27 cellular contexts compared by ENCODE assay signal in the genomic region with DNA sequence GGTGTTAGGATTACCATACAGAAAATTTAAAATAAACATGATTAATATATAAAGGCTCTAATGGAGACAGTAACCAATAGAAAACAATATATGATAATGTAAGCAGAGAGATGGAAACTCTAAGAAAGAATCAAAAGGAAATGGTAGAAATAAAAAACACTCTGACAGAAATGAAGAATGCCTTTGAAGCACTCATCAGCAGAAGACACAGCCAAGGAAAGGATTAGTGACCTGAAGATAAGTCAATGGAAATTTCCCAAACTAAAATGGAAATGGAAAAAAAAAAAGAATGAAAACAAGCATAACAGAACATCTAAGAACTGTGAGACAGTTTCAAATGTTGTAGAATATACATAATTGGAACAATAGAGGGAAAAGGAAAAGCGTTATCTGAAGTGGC.
"Had no signal": no experiment of that assay in that cellular context is flagged by ENCODE, and none has a peak within 500 bp of the region (broad histone marks: within the 10 kb centered on the region; RNA-seq: fewer than 3 reads in every experiment).

No MANE protein-coding gene starts in this region.

- FAIRE-seq: urothelium cell line had no signal

- H3K36me3 ChIP-seq: stomach, suprapubic skin, thoracic aorta, thyroid gland, tibial artery, tibial nerve, transverse colon, upper lobe of left lung, upper lobe of right lung, uterus, vagina had no signal

- H3K27me3 ChIP-seq: stomach, suprapubic skin, testis, thyroid gland, tibial artery, tibial nerve, transverse colon, upper lobe of left lung, upper lobe of right lung, uterus, vagina had no signal

- DNase-seq: stimulated activated CD4-positive, alpha-beta T cell treated with anti-CD3 and anti-CD28 coated beads, Interleukin-2, amount 100 ng/mL, for 48 hours; stimulated activated CD4-positive, alpha-beta T cell treated with anti-CD3 and anti-CD28 coated beads, Interleukin-4, amount 100 ng/mL, for 1 hour; stimulated activated CD4-positive, alpha-beta T cell treated with anti-CD3 and anti-CD28 coated beads, Interleukin-4, amount 100 ng/mL, for 24 hours; stimulated activated CD4-positive, alpha-beta T cell treated with anti-CD3 and anti-CD28 coated beads, Interleukin-4, amount 100 ng/mL, for 4 hours; stimulated activated CD8-positive, alpha-beta memory T cell treated with anti-CD3 and anti-CD28 coated beads, Interleukin-4, amount 100 ng/mL, for 48 hours; stimulated activated naive B cell treated with anti-CD40 and anti-IgM and Interleukin-4, amounts not matched to agents 10 μg/mL and 1 μg/mL and 100 μg/mL, for 72 hours; stimulated activated naive CD4-positive, alpha-beta T cell; stimulated activated naive CD4-positive, alpha-beta T cell treated with Interleukin-2 at 50 U/mL for 16 hours; stimulated activated naive CD8-positive, alpha-beta T cell treated with anti-CD3 and anti-CD28 coated beads, Interleukin-15, amount 100 ng/mL, for 72 hours; stimulated activated naive CD8-positive, alpha-beta T cell treated with anti-CD3 and anti-CD28 coated beads, Interleukin-15, Interleukin-2, amounts not matched to agents 100 U/mL and 50 U/mL, for 24 hours; stomach; substantia nigra; testis; thyroid gland; tibial artery; transverse colon; trophoblast cell; upper lobe of left lung; upper lobe of right lung; uterus had no signal

- H3K9me3 ChIP-seq: testis, thyroid gland, transverse colon had no signal

- H3K4me1 ChIP-seq: stomach, suprapubic skin, testis, thyroid gland, tibial artery, tibial nerve, transverse colon, upper lobe of left lung, upper lobe of right lung, uterus, vagina had no signal

- H3K4me3 ChIP-seq: stomach, suprapubic skin, testis, thoracic aorta, thyroid gland, tibial artery, tibial nerve, transverse colon, upper lobe of left lung, upper lobe of right lung, uterus, vagina had no signal

- H3K27ac ChIP-seq: stomach, suprapubic skin, testis, thoracic aorta, thyroid gland, tibial artery, tibial nerve, transverse colon, upper lobe of left lung, upper lobe of right lung, uterus, vagina had no signal

- ATAC-seq: stimulated activated effector memory CD8-positive, alpha-beta T cell treated with anti-CD3 and anti-CD28 coated beads, Interleukin-12 subunit alpha, Interleukin-12 subunit beta, amount 100 ng/mL, for 72 hours; stimulated activated memory B cell treated with anti-CD40 and anti-IgM and Interleukin-4, amounts not matched to agents 10 μg/mL and 1 μg/mL and 100 μg/mL, for 72 hours; stimulated activated naive B cell treated with anti-CD40 and anti-IgM and Interleukin-4, amounts not matched to agents 10 μg/mL and 1 μg/mL and 100 μg/mL, for 72 hours; stimulated activated naive CD8-positive, alpha-beta T cell treated with anti-CD3 and anti-CD28 coated beads, Interleukin-15, amount 100 ng/mL, for 72 hours; stimulated activated naive CD8-positive, alpha-beta T cell treated with anti-CD3 and anti-CD28 coated beads, Interleukin-15, Interleukin-2, amounts not matched to agents 100 U/mL and 50 U/mL, for 24 hours; upper lobe of right lung had no signal
